Comparison of ENCODE assay signal across 1 cellular context in the genomic region with DNA sequence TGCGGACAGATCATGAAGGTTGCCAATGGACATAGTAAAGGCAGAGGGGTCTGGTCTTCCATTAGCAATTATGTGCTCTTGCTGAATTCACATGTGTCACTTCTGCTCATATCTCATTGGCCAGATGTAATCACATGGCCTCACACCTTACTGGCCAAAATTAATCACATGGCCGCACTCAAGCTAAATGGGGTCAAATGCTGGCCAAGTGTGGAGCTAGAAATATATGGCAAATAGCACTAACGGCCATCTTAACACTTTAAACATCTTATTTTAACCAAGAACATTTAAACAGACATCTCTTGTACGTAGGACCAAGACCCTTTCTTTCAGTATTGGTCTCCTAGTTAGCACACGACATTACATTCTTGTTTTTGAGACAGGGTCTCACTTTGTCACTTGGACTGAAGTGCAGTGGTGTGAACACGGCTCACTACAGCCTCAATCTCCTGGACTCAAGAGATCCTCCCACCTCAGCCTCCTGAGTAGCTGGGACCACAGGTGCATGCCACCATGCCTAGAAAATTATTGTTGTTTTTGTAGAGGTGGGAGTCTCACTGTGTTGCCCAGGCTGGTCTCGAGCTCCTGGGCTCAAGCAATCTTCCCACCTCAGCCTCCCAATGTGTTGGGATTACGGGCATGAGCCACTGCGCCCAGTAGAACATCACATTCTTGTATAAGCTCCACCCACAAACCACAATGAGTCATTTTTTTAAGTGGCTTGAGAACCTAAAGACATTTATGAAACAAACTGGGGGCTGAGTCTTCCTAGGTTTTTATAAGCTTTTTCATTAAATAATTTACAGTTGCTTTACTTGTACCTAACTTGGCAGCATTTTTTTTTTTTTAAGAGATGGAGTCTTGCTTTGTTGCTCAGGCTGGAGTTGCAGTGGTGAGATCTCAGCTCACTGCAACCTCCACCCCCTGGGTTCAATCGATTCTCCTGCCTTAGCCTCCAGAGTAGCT.
A peak's percentile ranks its signal among the peaks of the same experiment; 100 is the strongest.
TF ChIP-seq lines count a peak whose summit lies in the region.

No MANE protein-coding gene starts in this region.

TF ChIP-seq in IMR-90, 13 proteins besides CTCF, POLR2A, EP300 and RAD21:
- TF ChIP-seq FOS (IDR thresholded peaks at IDR 0.05; ENCODE audit: low read depth, low read length) (peak; percentile 53; the same call in 1 of the 2 replicates), RFX5 (IDR thresholded peaks at IDR 0.05; ENCODE audit: low read depth, low read length) (no peak; the same call in 1 of the 2 replicates), RCOR1 (IDR thresholded peaks at IDR 0.05; ENCODE audit: insufficient replicate concordance, low read length) (no peak), BHLHE40 (IDR thresholded peaks at IDR 0.05; ENCODE audit: low read depth, low read length) (0 out of 2 replicates have a peak, but pooled peaks have one; percentile 36), CEBPB (IDR thresholded peaks at IDR 0.05; ENCODE audit: low read depth, low read length) (no peak), MAFK (IDR thresholded peaks at IDR 0.05; ENCODE audit: low read depth, low read length) (no peak), MAZ (IDR thresholded peaks at IDR 0.05; ENCODE audit: borderline replicate concordance, low read depth, low read length) (no peak)
- TF ChIP-seq, protein P1, sequence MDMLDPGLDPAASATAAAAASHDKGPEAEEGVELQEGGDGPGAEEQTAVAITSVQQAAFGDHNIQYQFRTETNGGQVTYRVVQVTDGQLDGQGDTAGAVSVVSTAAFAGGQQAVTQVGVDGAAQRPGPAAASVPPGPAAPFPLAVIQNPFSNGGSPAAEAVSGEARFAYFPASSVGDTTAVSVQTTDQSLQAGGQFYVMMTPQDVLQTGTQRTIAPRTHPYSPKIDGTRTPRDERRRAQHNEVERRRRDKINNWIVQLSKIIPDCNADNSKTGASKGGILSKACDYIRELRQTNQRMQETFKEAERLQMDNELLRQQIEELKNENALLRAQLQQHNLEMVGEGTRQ (IDR thresholded peaks at IDR 0.05; ENCODE audit: low read depth, low read length): peak; percentile 78
